10 cellular contexts compared by ENCODE assay signal in the genomic region with DNA sequence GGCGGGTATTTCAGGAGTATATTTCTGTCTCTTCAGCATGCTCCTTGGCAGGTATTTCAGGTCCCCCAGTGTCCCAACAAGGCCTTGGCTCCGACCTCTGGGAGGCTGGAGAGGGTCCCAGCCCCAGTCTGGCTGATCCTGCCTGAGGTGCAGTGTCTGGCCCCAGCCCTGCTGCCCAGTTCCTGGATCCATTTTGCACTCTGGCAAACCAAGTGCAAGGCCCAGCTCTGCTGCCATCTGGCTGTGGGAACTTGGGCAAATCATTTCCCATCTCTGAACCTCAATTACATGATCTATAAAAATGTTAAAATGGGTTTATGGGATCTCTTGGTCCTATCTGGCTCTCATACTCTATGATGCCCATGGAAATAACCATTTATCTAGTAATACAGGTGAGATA.
DNase-seq lines count a peak whose midpoint lies in the region; ATAC-seq and TF ChIP-seq lines count a peak whose summit lies in the region.
"Had no signal": no experiment of that assay in that cellular context is flagged by ENCODE, and none has a peak within 500 bp of the region (broad histone marks: within the 10 kb centered on the region; RNA-seq: fewer than 3 reads in every experiment).

No MANE protein-coding gene starts in this region.

- no peak overlapping the region for H3K4me3 ChIP-seq in choroid plexus epithelial cell (ENCODE audit: low read depth, low read length)
- H3K4me3 ChIP-seq in osteoblast (ENCODE audit: insufficient read depth, low read length): no peak overlapping the region

- no peaks in the 10 kb centered on the region for H4K20me1 ChIP-seq in osteoblast (ENCODE audit: insufficient read depth, low read length)

- no peak for ATAC-seq in naive thymus-derived CD8-positive, alpha-beta T cell

- H3K36me3 ChIP-seq in osteoblast (ENCODE audit: insufficient read depth, low read length): no peaks in the 10 kb centered on the region

- peaks cover 7% of the 10 kb centered on the region for H3K9me3 Mint-ChIP-seq in glutamatergic neuron (ENCODE audit: unreplicated experiment)
- no peaks in the 10 kb centered on the region for H3K9me3 Mint-ChIP-seq in naive thymus-derived CD8-positive, alpha-beta T cell

- H2AFZ ChIP-seq in osteoblast (ENCODE audit: low read length): no peak overlapping the region

- H3K9me3 ChIP-seq in osteoblast (ENCODE audit: low read depth, low read length): no peaks in the 10 kb centered on the region

- H3K27ac ChIP-seq in osteoblast (ENCODE audit: low read depth, low read length): no peak overlapping the region

- H3K4me1 ChIP-seq in osteoblast (ENCODE audit: insufficient read depth, low read length): no peaks in the 10 kb centered on the region

- peaks cover 28% of the 10 kb centered on the region for H3K27me3 ChIP-seq in osteoblast (ENCODE audit: insufficient read depth, low read length)

- H3K27me3 Mint-ChIP-seq in glutamatergic neuron (ENCODE audit: unreplicated experiment): peaks cover 8% of the 10 kb centered on the region
- peaks cover 2 to 12% (median 10%) of the 10 kb centered on the region in 5 donors for H3K27me3 Mint-ChIP-seq in naive thymus-derived CD8-positive, alpha-beta T cell

- DNase-seq in ELR (ENCODE audit: low read depth) (peak; percentile 38), NCI-H146 (lab: John Stamatoyannopoulos, UW) (peak; percentile 27), choroid plexus epithelial cell (ENCODE audit: low read depth) (peak; percentile 41), osteoblast (ENCODE audit: insufficient read length, low spot score, missing footprints) (peak; percentile 73), glutamatergic neuron (no peak), dedifferentiated amniotic fluid mesenchymal stem cell (ENCODE audit: extremely low spot score) (no peak), kidney glomerular epithelial cell (lab: John Stamatoyannopoulos, UW) (no peak)
- no peak for DNase-seq in naive thymus-derived CD8-positive, alpha-beta T cell
- DNase-seq: activated CD8-positive, alpha-beta memory T cell treated with anti-CD3 and anti-CD28 coated beads, Interleukin-2, amount 50 U/mL, for 48 hours; NCI-H510A treated with DMSO at 0.1 percent for 48 hours had no signal

- TF ChIP-seq CTCF in choroid plexus epithelial cell (conservative IDR thresholded peaks at IDR 0.05; ENCODE audit: low read depth, low read length): peak; percentile 73
- TF ChIP-seq CTCF in osteoblast (IDR thresholded peaks at IDR 0.05; ENCODE audit: extremely low read depth, low read depth, low read length): peak; percentile 59
- no peak for TF ChIP-seq CTCF in glutamatergic neuron (IDR thresholded peaks at IDR 0.05; ENCODE audit: partially characterized antibody, unreplicated experiment)

- peaks cover 33% of the 10 kb centered on the region for H3K4me1 Mint-ChIP-seq in glutamatergic neuron (ENCODE audit: low read depth, unreplicated experiment)
- H3K4me1 Mint-ChIP-seq in naive thymus-derived CD8-positive, alpha-beta T cell: no peaks in the 10 kb centered on the region

- H3K27ac Mint-ChIP-seq in glutamatergic neuron (ENCODE audit: unreplicated experiment): no peak overlapping the region
- no peak overlapping the region for H3K27ac Mint-ChIP-seq in naive thymus-derived CD8-positive, alpha-beta T cell

- no peak overlapping the region for H3K4me2 ChIP-seq in osteoblast (ENCODE audit: insufficient read depth, low read length)

- H3K4me3 Mint-ChIP-seq in glutamatergic neuron (ENCODE audit: unreplicated experiment): no peak overlapping the region
- no peak overlapping the region for H3K4me3 Mint-ChIP-seq in naive thymus-derived CD8-positive, alpha-beta T cell

- H3K79me2 ChIP-seq in osteoblast (ENCODE audit: insufficient read depth, low read length): no peaks in the 10 kb centered on the region

- POLR2A ChIA-PET in naive thymus-derived CD8-positive, alpha-beta T cell (lab: Charles Lee): no interaction called here

- H3K36me3 Mint-ChIP-seq in glutamatergic neuron (ENCODE audit: unreplicated experiment): no peaks in the 10 kb centered on the region
- H3K36me3 Mint-ChIP-seq in naive thymus-derived CD8-positive, alpha-beta T cell: no peaks in the 10 kb centered on the region

Comparison
In these comparisons a context has a peak if more than half of its experiments do, and no peak if none do; other contexts are left out.
1. DNase-seq: peak in ELR (single experiment), NCI-H146 (single experiment), choroid plexus epithelial cell (single experiment) and osteoblast (single experiment); none in glutamatergic neuron (single experiment), naive thymus-derived CD8-positive, alpha-beta T cell (0 of 10), dedifferentiated amniotic fluid mesenchymal stem cell (single experiment) and kidney glomerular epithelial cell (single experiment).